In the genomic region with DNA sequence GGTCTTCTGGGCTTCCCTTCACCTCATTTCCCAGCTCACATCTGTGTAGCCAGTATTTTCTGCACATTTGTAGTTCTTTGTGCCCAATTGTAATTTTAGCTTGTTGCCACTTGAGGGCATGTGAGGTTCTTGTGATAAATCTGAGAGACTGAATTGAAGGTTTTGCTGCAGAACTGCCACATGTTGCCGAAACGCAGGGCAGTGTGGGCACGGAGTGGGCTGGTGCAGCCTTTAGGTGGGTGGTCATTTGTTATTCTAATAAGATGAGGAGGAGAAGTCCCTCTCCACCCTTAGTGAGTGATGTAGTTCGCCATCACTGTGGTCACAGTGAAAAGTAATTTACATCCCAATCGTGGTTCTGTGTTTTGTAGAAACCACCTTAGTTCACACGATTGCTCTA, we compare ENCODE assay signal across 8 cellular contexts. TPM values are rescaled to one million over a fixed set of nuclear protein-coding genes. Genes with fewer than 3 reads are reported as not detected.
A peak's percentile ranks its signal among the peaks of the same experiment; 100 is the strongest.
DNase-seq lines count a peak whose midpoint lies in the region; ATAC-seq, FAIRE-seq and TF ChIP-seq lines count a peak whose summit lies in the region.

No MANE protein-coding gene starts in this region.

- H3K36me3 ChIP-seq in BJ (ENCODE audit: control insufficient read depth, insufficient read depth, low read length) (peaks cover 22% of the 10 kb centered on the region), colonic mucosa (peaks cover 23% of the 10 kb centered on the region), lung (ENCODE audit: control insufficient read depth in 2 of 2, insufficient read depth in 2 of 2, low read length in 2 of 2) (peaks cover 31 to 37% of the 10 kb centered on the region in 2 donors), tibial artery (peaks cover 45 to 66% (median 65%) of the 10 kb centered on the region in 3 donors)

- no peaks in the 10 kb centered on the region for H3K9me3 ChIP-seq in colonic mucosa
- peaks cover 0 to 8% of the 10 kb centered on the region in 2 donors for H3K9me3 ChIP-seq in lung (ENCODE audit: control insufficient read depth in 2 of 2, insufficient read depth in 1 of 2, low read length in 1 of 2)
- H3K9me3 ChIP-seq in tibial artery, result peaks cover 0 to 4% (median 0%) of the 10 kb centered on the region in 3 donors

- H3K4me1 ChIP-seq in colonic mucosa, result no peaks in the 10 kb centered on the region
- H3K4me1 ChIP-seq in lung (ENCODE audit: control insufficient read depth in 2 of 2, insufficient read depth in 2 of 2, low read length in 2 of 2), result peaks cover 0 to 11% of the 10 kb centered on the region in 2 donors
- peaks cover 0 to 24% (median 10%) of the 10 kb centered on the region in 4 donors for H3K4me1 ChIP-seq in tibial artery

- peak; percentile 5 for FAIRE-seq in TTC549 (lab: Jason Lieb, UNC)

- POLR2A ChIA-PET in BJ (lab: Charles Lee), result no interaction called here

- TF ChIP-seq CTCF in BJ (IDR thresholded peaks at IDR 0.05; ENCODE audit: insufficient read depth, low read depth, low read length), result peak; percentile 68
- peak; percentile 56 for TF ChIP-seq CTCF in colonic mucosa (IDR thresholded peaks at IDR 0.05)
- TF ChIP-seq CTCF in lung (IDR thresholded peaks at IDR 0.05; ENCODE audit: control extremely low read depth, extremely low read depth), result peak; percentile 43
- peak; percentile 67 to 75 for TF ChIP-seq CTCF in tibial artery (IDR thresholded peaks at IDR 0.05)

- no peak overlapping the region for H3K4me3 ChIP-seq in BJ (ENCODE audit: low read depth, low read length)
- H3K4me3 ChIP-seq in colonic mucosa, result no peak overlapping the region
- H3K4me3 ChIP-seq in lung, result no peak overlapping the region
- no peak overlapping the region for H3K4me3 ChIP-seq in tibial artery

- DNase-seq in BJ (ENCODE audit: low read depth) (no peak), NCI-H1694 (lab: John Stamatoyannopoulos, UW) (peak; percentile 60), colonic mucosa (peak; percentile 33), lung (ENCODE audit: low spot score) (no peak), tibial artery (no peak)

- peak; percentile 80 for ATAC-seq in GM18519 (IDR thresholded peaks at IDR 0.05; ENCODE audit: low FRiP score, unreplicated experiment)
- peak; percentile 93 for ATAC-seq in HG02884 (IDR thresholded peaks at IDR 0.05; ENCODE audit: unreplicated experiment)
- no peak for ATAC-seq in lung (ENCODE audit: insufficient read depth, low FRiP score)

- no peak overlapping the region for H3K9ac ChIP-seq in colonic mucosa (ENCODE audit: low read depth in 2 of 2, low read length in 2 of 2)

- CTCF ChIA-PET in BJ (lab: Yijun Ruan, JAX), result interaction anchor here (0.6 to 5.0 kb wide), 22 partner anchors 8 to 1135 kb away, joined by 3 to 32 read pairs (median 4); no protein-coding TSS in a partner anchor

- WGBS in lung, 2 donors, result 53 to 58% methylated on average over 6 of the region's 6 CpGs

- intact Hi-C loops in colonic mucosa (cut with DNase I), result loop anchor here (5.0 to 10.0 kb wide), 2 partner anchors 42 to 329 kb away; no protein-coding TSS in a partner anchor
- intact Hi-C loops in tibial artery (cut with DNase I; ENCODE audit: low total_unique reads), result loop anchor here (5.0 kb wide), 1 partner anchor 317 kb away; no protein-coding TSS in a partner anchor

- H3K27me3 ChIP-seq in BJ (ENCODE audit: control insufficient read depth, insufficient read depth, low read length) (no peaks in the 10 kb centered on the region), colonic mucosa (no peaks in the 10 kb centered on the region), lung (ENCODE audit: control insufficient read depth, insufficient read depth) (no peaks in the 10 kb centered on the region), tibial artery (no peaks in the 10 kb centered on the region)

- H3K27ac ChIP-seq in colonic mucosa (no peak overlapping the region), lung (ENCODE audit: low read depth in 1 of 2, low read length in 1 of 2) (no peak overlapping the region), tibial artery (peak overlapping the region in 1 of 2 donors; percentile 40)

RNA-seq across cellular contexts. Expression of a gene that starts 21.2 kb away (rescaled TPM):
- polyA plus RNA-seq in BJ (2011; rRNA removed) (8.5 and 10.1 TPM in 2 replicates), lung (10 to 100 TPM in 1 of 2 donors, 1 to 10 TPM in 1; 7.5 to 11.1 TPM)
- polyA minus RNA-seq in BJ (2011; rRNA and poly(A)+ RNA removed), result 14.9 and 21.6 TPM in 2 replicates
- total RNA-seq in colonic mucosa (10 to 100 TPM; 28.8 to 32.9 TPM), lung (10 to 100 TPM; 32.7 to 35.6 TPM)

Comparison
In these comparisons a context has a peak if more than half of its experiments do, and no peak if none do; other contexts are left out.
1. DNase-seq: peak in NCI-H1694 (single experiment) and colonic mucosa (single experiment); none in BJ (single experiment), lung (single experiment) and tibial artery (0 of 2).
2. Peak in every context shown above with its lines, with median percentiles within 50 percentile points of each other: CTCF ChIP-seq.